In the genomic region with DNA sequence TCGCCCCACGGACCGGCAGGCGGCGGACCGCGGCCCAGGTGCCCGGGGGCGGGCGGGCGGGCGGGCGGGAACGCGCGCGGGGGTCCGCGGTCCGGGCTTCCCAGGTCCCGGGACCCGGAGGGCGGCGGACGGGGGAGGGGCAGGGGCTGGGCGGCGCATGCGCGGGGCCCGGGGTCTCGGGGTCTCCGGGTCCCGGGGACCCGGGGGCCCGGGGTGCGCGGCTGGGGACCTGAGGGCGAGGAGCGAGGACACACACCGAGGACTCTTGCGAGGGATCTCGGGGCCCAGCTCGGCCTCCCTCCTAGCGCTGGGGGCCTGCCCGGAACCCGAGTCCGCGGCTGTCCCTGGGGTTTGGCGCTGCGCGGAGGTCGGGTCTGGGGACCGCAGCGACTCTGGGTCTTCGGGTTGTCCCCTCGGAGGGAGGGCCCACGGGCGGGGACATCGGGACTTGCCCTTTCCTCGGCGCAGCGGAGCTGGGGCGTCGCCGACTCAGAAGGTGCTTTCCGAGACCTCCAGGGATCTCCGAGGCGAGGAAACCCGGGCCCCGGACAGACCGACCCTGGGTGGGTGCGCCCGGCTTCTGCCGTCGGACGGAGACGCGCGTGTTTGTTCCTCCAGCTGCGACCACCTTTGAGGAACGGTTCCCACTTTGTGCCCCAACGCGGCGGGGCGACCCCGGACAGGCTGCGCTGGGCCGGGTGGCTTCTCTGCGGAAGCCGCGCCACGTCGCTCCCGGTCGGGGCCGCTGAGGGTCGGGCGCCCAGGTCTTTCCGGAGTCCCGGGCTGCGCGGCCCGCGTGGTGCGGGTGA, we compare ENCODE assay signal across 9 cellular contexts. TPM values are rescaled to one million over a fixed set of nuclear protein-coding genes. Genes with fewer than 3 reads are reported as not detected.
DNase-seq lines count a peak whose midpoint lies in the region; ATAC-seq, FAIRE-seq and TF ChIP-seq lines count a peak whose summit lies in the region.
"Had no signal": no experiment of that assay in that cellular context is flagged by ENCODE, and none has a peak within 500 bp of the region (broad histone marks: within the 10 kb centered on the region; RNA-seq: fewer than 3 reads in every experiment).

No MANE protein-coding gene starts in this region.

- no peaks in the 10 kb centered on the region for H3K9me3 Mint-ChIP-seq in immature natural killer cell

- H3K9me1 ChIP-seq in K562 (ENCODE audit: control insufficient read depth, insufficient read depth, low read length) = no peaks in the 10 kb centered on the region

- H3K27me3 ChIP-seq in K562 (ENCODE audit: control insufficient read depth in 2 of 2, insufficient read depth in 2 of 2, low read length in 2 of 2) = peaks cover 9 to 32% of the 10 kb centered on the region in 2 experiments; a peak in 4 of 5 replicates

- H3K27me3 Mint-ChIP-seq in immature natural killer cell (ENCODE audit: low read depth in 3 of 3) = peaks cover 0 to 12% (median 4%) of the 10 kb centered on the region in 3 donors

- H3K4me3 ChIP-seq in K562 = peak overlapping the region; percentile 59

- H2AFZ ChIP-seq in K562 (ENCODE audit: low read depth, low read length) = peak overlapping the region; percentile 81

- CTCF ChIA-PET in K562 (lab: Yijun Ruan, JAX; ENCODE audit: low intra/inter-chr PET ratio) = no interaction called here

- H3K36me3 ChIP-seq in K562 (ENCODE audit: control insufficient read depth, insufficient read depth, low read length) = peaks cover 5% of the 10 kb centered on the region; the same call in 2 of the 3 replicates

- peaks cover 6 to 32% of the 10 kb centered on the region in 2 experiments; a peak in 4 of 5 replicates for H3K4me1 ChIP-seq in K562 (replicated peaks in 1 of 2; ENCODE audit: control insufficient read depth in 2 of 2, insufficient read depth in 2 of 2, low read length in 2 of 2)

- intact Hi-C loops in K562 (cut with micrococcal nuclease) = loop anchor here (10.0 kb wide), 1 partner anchor 94 kb away; no protein-coding TSS in a partner anchor

- peak overlapping the region; percentile 19; the same call in 1 of the 3 replicates for H3K27ac ChIP-seq in K562 (ENCODE audit: extremely low read depth, low read depth, low read length)

- 0 out of 3 replicates have a peak, but pooled peaks cover 5% of the 10 kb centered on the region for H3K79me2 ChIP-seq in K562 (ENCODE audit: control insufficient read depth, insufficient read depth, low read length)

- TF ChIP-seq POLR2A in K562 (conservative IDR thresholded peaks at IDR 0.05) = no peak

- no peaks in the 10 kb centered on the region for H4K20me1 ChIP-seq in K562 (replicated peaks; ENCODE audit: control insufficient read depth, insufficient read depth, low read length)

- BruUV-seq in K562 (replicated peaks; lab: Mats Ljungman, UMichigan) = no TSS peak

- peak overlapping the region; percentile 69 to 94 for H3K9ac ChIP-seq in K562 (ENCODE audit: insufficient read depth in 1 of 2, low read depth in 2 of 2, low read length in 2 of 2)

- 0% methylated on average over 19 of the region's 105 CpGs for WGBS in K562 (ENCODE audit: insufficient coverage, low coverage, missing lambda C conversion rate)

- peak overlapping the region; percentile 76 for H3K4me2 ChIP-seq in K562 (ENCODE audit: insufficient read depth, low read length)

- POLR2A ChIA-PET in K562 (lab: Yijun Ruan, JAX) = interaction anchor here (0.7 to 0.9 kb wide), 2 partner anchors 117 to 222 kb away, joined by 3 to 5 read pairs; a partner anchor contains a TSS

- peak overlapping the region in 3 of 6 donors; percentile 51 to 76 (median 57) for H3K27ac Mint-ChIP-seq in immature natural killer cell

- no peak for TF ChIP-seq CTCF in K562 (IDR thresholded peaks at IDR 0.05 in 2 of 3, conservative IDR thresholded peaks at IDR 0.05 in 1 of 3; ENCODE audit: insufficient read depth in 2 of 3, low read depth in 1 of 3, low read length in 3 of 3)

- TF ChIP-seq EP300 in K562 (IDR thresholded peaks at IDR 0.05; ENCODE audit: low read length) = no peak

- no peaks in the 10 kb centered on the region for H3K9me3 ChIP-seq in K562 (replicated peaks; ENCODE audit: control insufficient read depth, insufficient read depth, low read depth, low read length)

- H3K36me3 Mint-ChIP-seq in immature natural killer cell = peaks cover 0 to 5% (median 4%) of the 10 kb centered on the region in 3 donors

- peak overlapping the region; percentile 77 to 82 (median 79) for H3K4me3 Mint-ChIP-seq in immature natural killer cell

- no peak for FAIRE-seq in K562 (lab: Jason Lieb, UNC)
- FAIRE-seq: A204.1 had no signal

- DNase-seq in DMS 273 (lab: John Stamatoyannopoulos, UW; ENCODE audit: unreplicated experiment) (peak; percentile 45), DMS 273 treated with DMSO at 0.1 percent for 48 hours (lab: John Stamatoyannopoulos, UW) (no peak), T-helper 2 cell (peak; percentile 37 to 57 (median 44)), K562 (ENCODE audit: extremely low read depth in 1 of 4, low spot score in 3 of 4) (peak; percentile 32 to 88 (median 78)), immature natural killer cell (peak; percentile 42 to 58 (median 46)), NCI-H1694 treated with DMSO at 0.1 percent for 48 hours (lab: John Stamatoyannopoulos, UW) (no peak)
- DNase-seq in stimulated activated CD4-positive, alpha-beta T cell treated with anti-CD3 and anti-CD28 coated beads, Interleukin-1b, Interleukin-23, amount 100 ng/mL, for 24 hours (ENCODE audit: low read depth in 4 of 4, low spot score in 1 of 4) = peak; percentile 28 to 45 (median 35)

- in situ Hi-C loops in K562 (cut with MboI) = no loop called here

- no peak for TF ChIP-seq RAD21 in K562 (CRISPR knock-in tag; conservative IDR thresholded peaks at IDR 0.05 in 1 of 2, IDR thresholded peaks at IDR 0.05 in 1 of 2)

- ATAC-seq in HG03095 (IDR thresholded peaks at IDR 0.05; ENCODE audit: unreplicated experiment) (peak; percentile 17), K562 (peak; percentile 67)

- peaks cover 21% of the 10 kb centered on the region in 2 donors for H3K4me1 Mint-ChIP-seq in immature natural killer cell

TF ChIP-seq in K562, 482 proteins besides CTCF, POLR2A, EP300 and RAD21 (continues in another document):
- TF ChIP-seq BDP1 (IDR thresholded peaks at IDR 0.05; ENCODE audit: insufficient read depth, insufficient read length) = no peak
- TF ChIP-seq HNRNPL (IDR thresholded peaks at IDR 0.05; ENCODE audit: low read depth, low read length) = 0 out of 2 replicates have a peak, but pooled peaks have one; percentile 23
- no peak for TF ChIP-seq CBFB (CRISPR knock-in tag; IDR thresholded peaks at IDR 0.05)
- no peak for TF ChIP-seq MTF1 (CRISPR knock-in tag; IDR thresholded peaks at IDR 0.05; ENCODE audit: borderline replicate concordance)
- 0 out of 2 replicates have a peak, but pooled peaks have one; percentile 19 for TF ChIP-seq GABPB1 (CRISPR knock-in tag; IDR thresholded peaks at IDR 0.05)
- peak; percentile 49; the same call in 1 of the 2 replicates for TF ChIP-seq ZBTB7A (IDR thresholded peaks at IDR 0.05; ENCODE audit: borderline replicate concordance, control insufficient read depth, low read depth, low read length)
- TF ChIP-seq MYBL2 (IDR thresholded peaks at IDR 0.05; ENCODE audit: low read depth) = no peak
- TF ChIP-seq MYBL2 (CRISPR knock-in tag; IDR thresholded peaks at IDR 0.05; ENCODE audit: borderline replicate concordance) = no peak
- no peak for TF ChIP-seq TAF9B (IDR thresholded peaks at IDR 0.05; ENCODE audit: partially characterized antibody)
- TF ChIP-seq ZNF12 (CRISPR knock-in tag; IDR thresholded peaks at IDR 0.05) = 0 out of 2 replicates have a peak, but pooled peaks have one; percentile 47
- no peak for TF ChIP-seq ZNF584 (CRISPR knock-in tag; IDR thresholded peaks at IDR 0.05; ENCODE audit: low read depth)
- TF ChIP-seq FOXA3 (CRISPR knock-in tag; conservative IDR thresholded peaks at IDR 0.05 in 1 of 2, IDR thresholded peaks at IDR 0.05 in 1 of 2) = no peak
- no peak for TF ChIP-seq ILF3 (IDR thresholded peaks at IDR 0.05; ENCODE audit: borderline replicate concordance)
- peak; percentile 28; the same call in 1 of the 2 replicates for TF ChIP-seq MTA3 (IDR thresholded peaks at IDR 0.05; ENCODE audit: borderline replicate concordance)
- TF ChIP-seq NRF1 (conservative IDR thresholded peaks at IDR 0.05 in 1 of 2, IDR thresholded peaks at IDR 0.05 in 1 of 2) = peak; percentile 65 to 69
- no peak for TF ChIP-seq NR2C1 (IDR thresholded peaks at IDR 0.05)
- no peak for TF ChIP-seq NR2C1 (tag; IDR thresholded peaks at IDR 0.05)

RNA-seq across cellular contexts. Expression of a gene that starts 0.5 kb away (rescaled TPM):
- total RNA-seq in K562 (2011; cell fraction: chromatin; rRNA removed; ENCODE audit: low replicate concordance) = 19.5 and 33.5 TPM in 2 replicates
- 17.5 and 22.2 TPM in 2 replicates for total RNA-seq in K562 (2011; cell fraction: nucleolus; rRNA removed)
- total RNA-seq in K562 (2011; cell fraction: nucleoplasm; rRNA removed) = 28.0 and 34.4 TPM in 2 replicates
- total RNA-seq in K562 (2014; rRNA removed) (2.8 and 5.3 TPM in 2 replicates), K562 (2014; rRNA removed; fragmentation: Illumina TruSeq; extraction: Trizol) (3.4 and 4.3 TPM in 2 replicates), K562 (2015; rRNA removed; fragmentation: Illumina TruSeq; extraction: Trizol) (2.1 and 2.6 TPM in 2 replicates), K562 (2021) (4.1 and 5.9 TPM in 2 replicates)
- polyA plus RNA-seq in K562 (2011; rRNA removed) (5.0 and 8.2 TPM in 2 replicates), K562 (2014; fragmentation: Illumina TruSeq; extraction: Trizol) (2.7 and 3.5 TPM in 2 replicates), K562 (2014; fragmentation: Nextera tagmentation; extraction: Ambion mirVana) (under 1 TPM; 0.64 to 0.87 TPM), K562 (2014; rRNA removed) (2.1 and 4.0 TPM in 2 replicates), immature natural killer cell (1 to 10 TPM; 3.4 to 8.0 (median 6.1) TPM)
- 1.8 and 5.0 TPM in 2 replicates for polyA plus RNA-seq in K562 (2011; cell fraction: cytosol; rRNA removed)
- 4.8 and 9.5 TPM in 2 replicates for polyA plus RNA-seq in K562 (2011; cell fraction: nucleus; rRNA removed)
- 3.6 and 4.1 TPM in 2 replicates for polyA plus RNA-seq in K562 (2012)
- 6.4 and 11.7 TPM in 2 replicates for polyA minus RNA-seq in K562 (2011; rRNA and poly(A)+ RNA removed)
- 2.6 and 5.2 TPM in 2 replicates for polyA minus RNA-seq in K562 (2011; cell fraction: cytosol; rRNA and poly(A)+ RNA removed)
- 4.4 and 13.0 TPM in 2 replicates for polyA minus RNA-seq in K562 (2011; cell fraction: nucleus; rRNA and poly(A)+ RNA removed)

Comparison
In these comparisons a context has a peak if more than half of its experiments do, and no peak if none do; other contexts are left out.
1. DNase-seq: peak in DMS 273 (single experiment), T-helper 2 cell (5 of 5), K562 (4 of 4), immature natural killer cell (3 of 3) and stimulated activated CD4-positive, alpha-beta T cell treated with anti-CD3 and anti-CD28 coated beads, Interleukin-1b, Interleukin-23, amount 100 ng/mL, for 24 hours (4 of 4); none in DMS 273 treated with DMSO at 0.1 percent for 48 hours (single experiment) and NCI-H1694 treated with DMSO at 0.1 percent for 48 hours (single experiment).